ENCODE assay signal across 27 cellular contexts in the genomic region with DNA sequence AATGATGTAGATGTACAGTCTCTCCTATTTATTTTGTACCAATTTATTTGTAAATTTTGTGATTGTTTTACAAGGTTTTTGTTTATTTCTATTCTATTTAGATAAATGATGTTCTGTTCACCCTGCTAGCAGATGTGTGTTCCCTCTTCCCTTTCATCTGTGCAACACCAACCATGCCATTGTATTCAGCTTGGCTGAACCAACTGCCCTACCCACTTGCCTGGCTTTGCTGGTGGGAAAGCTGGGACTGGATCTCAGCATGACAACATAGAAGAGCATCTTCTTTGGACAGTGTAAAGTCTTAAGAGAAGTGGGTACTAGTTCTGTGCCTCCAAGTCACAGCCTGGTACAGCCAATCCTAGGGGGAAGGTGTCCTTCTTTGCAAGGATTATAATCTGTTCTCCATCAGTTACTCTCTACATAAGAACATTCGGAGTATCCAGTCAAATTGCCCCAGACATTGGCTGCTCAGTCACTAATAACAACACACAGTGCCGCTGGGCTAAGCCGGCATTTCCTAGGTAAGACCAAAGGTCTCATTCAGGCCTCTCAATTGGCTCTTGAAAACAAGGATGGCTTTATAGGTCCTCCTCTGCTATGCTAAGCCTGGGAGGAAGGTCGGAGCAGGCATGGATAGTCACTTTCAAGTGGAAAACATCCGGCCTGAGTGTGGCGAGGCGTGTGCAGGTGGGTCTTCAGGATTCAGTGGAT.
DNase-seq lines count a peak whose midpoint lies in the region; FAIRE-seq and TF ChIP-seq lines count a peak whose summit lies in the region.
"Had no signal": no experiment of that assay in that cellular context is flagged by ENCODE, and none has a peak within 500 bp of the region (broad histone marks: within the 10 kb centered on the region; RNA-seq: fewer than 3 reads in every experiment).

No MANE protein-coding gene starts in this region.

- no peak overlapping the region for H3K4me3 ChIP-seq in CD4-positive, alpha-beta memory T cell (ENCODE audit: low read length in 2 of 2)
- H3K4me3 ChIP-seq in ascending aorta (no peak overlapping the region), kidney (ENCODE audit: low read length in 2 of 2) (no peak overlapping the region)
- H3K4me3 ChIP-seq: GM12878, K562, lower lobe of right lung, testis, uterus had no signal

- TF ChIP-seq CTCF in ascending aorta (IDR thresholded peaks at IDR 0.05): no peak
- no peak for TF ChIP-seq CTCF in kidney (IDR thresholded peaks at IDR 0.05; ENCODE audit: borderline replicate concordance, extremely low read depth, insufficient read depth)

- POLR2A ChIA-PET in CD4-positive, alpha-beta memory T cell (lab: Charles Lee; ENCODE audit: partially characterized antibody): interaction anchor here (1.2 kb wide), 1 partner anchor 14 kb away, joined by 3 read pairs; no protein-coding TSS in a partner anchor

- CTCF ChIA-PET in CD4-positive, alpha-beta memory T cell (lab: Charles Lee; ENCODE audit: partially characterized antibody): interaction anchor here (0.9 kb wide), 1 partner anchor 13 kb away, joined by 3 read pairs; no protein-coding TSS in a partner anchor

- H3K27ac ChIP-seq in CD4-positive, alpha-beta memory T cell (ENCODE audit: low read depth, low read length): no peak overlapping the region
- H3K27ac ChIP-seq in ascending aorta (peak overlapping the region; percentile 34 to 80), kidney (ENCODE audit: low read depth in 2 of 2, low read length in 2 of 2) (no peak overlapping the region)
- H3K27ac ChIP-seq: lower lobe of right lung, testis, uterus, WERI-Rb-1 had no signal

- H3K27ac Mint-ChIP-seq in CD4-positive, alpha-beta memory T cell: peak overlapping the region in 4 of 7 donors; percentile 21 to 53 (median 32)
- H3K27ac Mint-ChIP-seq in immature natural killer cell: peak overlapping the region in 4 of 6 donors; percentile 20 to 86 (median 64)
- H3K27ac Mint-ChIP-seq: activated naive CD4-positive, alpha-beta T cell treated with anti-CD3 and anti-CD28 coated beads, Interleukin-2, amount 10 ng/mL, durations not matched to agents 7 days and 5 days; stimulated activated naive B cell treated with anti-CD40 and anti-IgM and Interleukin-4, amounts not matched to agents 10 μg/mL and 1 μg/mL and 100 μg/mL, for 72 hours had no signal

- H3K9me3 ChIP-seq in CD4-positive, alpha-beta memory T cell (ENCODE audit: control insufficient read depth in 1 of 2, low read length in 2 of 2): no peaks in the 10 kb centered on the region
- H3K9me3 ChIP-seq in ascending aorta: no peaks in the 10 kb centered on the region
- H3K9me3 ChIP-seq in kidney (ENCODE audit: control insufficient read depth in 1 of 2, low read length in 2 of 2): no peaks in the 10 kb centered on the region
- H3K9me3 ChIP-seq: lower lobe of right lung, testis, uterus had no signal

- H3K9me3 Mint-ChIP-seq in CD4-positive, alpha-beta memory T cell: no peaks in the 10 kb centered on the region
- H3K9me3 Mint-ChIP-seq in immature natural killer cell: no peaks in the 10 kb centered on the region
- H3K9me3 Mint-ChIP-seq: activated CD4-positive, alpha-beta T cell treated with anti-CD3 and anti-CD28 coated beads, Interleukin-2, amount 10 ng/mL, durations not matched to agents 24 days and 14 days; activated naive CD4-positive, alpha-beta T cell treated with anti-CD3 and anti-CD28 coated beads, Interleukin-2, amount 10 ng/mL, durations not matched to agents 7 days and 5 days; stimulated activated naive B cell treated with anti-CD40 and anti-IgM and Interleukin-4, amounts not matched to agents 10 μg/mL and 1 μg/mL and 100 μg/mL, for 72 hours had no signal

- H3K27me3 Mint-ChIP-seq in CD4-positive, alpha-beta memory T cell: no peaks in the 10 kb centered on the region
- peaks cover 2 to 3% (median 2%) of the 10 kb centered on the region in 3 donors for H3K27me3 Mint-ChIP-seq in immature natural killer cell (ENCODE audit: low read depth in 3 of 3)
- H3K27me3 Mint-ChIP-seq: activated CD4-positive, alpha-beta T cell treated with anti-CD3 and anti-CD28 coated beads, Interleukin-2, amount 10 ng/mL, durations not matched to agents 24 days and 14 days; activated naive CD4-positive, alpha-beta T cell treated with anti-CD3 and anti-CD28 coated beads, Interleukin-2, amount 10 ng/mL, durations not matched to agents 7 days and 5 days; stimulated activated naive B cell treated with anti-CD40 and anti-IgM and Interleukin-4, amounts not matched to agents 10 μg/mL and 1 μg/mL and 100 μg/mL, for 72 hours had no signal

- H3K4me3 Mint-ChIP-seq in CD4-positive, alpha-beta memory T cell: no peak overlapping the region
- no peak overlapping the region for H3K4me3 Mint-ChIP-seq in immature natural killer cell
- H3K4me3 Mint-ChIP-seq: activated CD4-positive, alpha-beta T cell treated with anti-CD3 and anti-CD28 coated beads, Interleukin-2, amount 10 ng/mL, durations not matched to agents 24 days and 14 days; activated naive CD4-positive, alpha-beta T cell treated with anti-CD3 and anti-CD28 coated beads, Interleukin-2, amount 10 ng/mL, durations not matched to agents 7 days and 5 days; stimulated activated naive B cell treated with anti-CD40 and anti-IgM and Interleukin-4, amounts not matched to agents 10 μg/mL and 1 μg/mL and 100 μg/mL, for 72 hours had no signal

- H3K36me3 Mint-ChIP-seq in CD4-positive, alpha-beta memory T cell: peaks cover 26 to 44% of the 10 kb centered on the region in 2 donors
- peaks cover 2 to 34% (median 6%) of the 10 kb centered on the region in 3 donors for H3K36me3 Mint-ChIP-seq in immature natural killer cell

- no peaks in the 10 kb centered on the region for H3K4me1 Mint-ChIP-seq in CD4-positive, alpha-beta memory T cell
- H3K4me1 Mint-ChIP-seq in immature natural killer cell: no peaks in the 10 kb centered on the region
- H3K4me1 Mint-ChIP-seq: activated CD4-positive, alpha-beta T cell treated with anti-CD3 and anti-CD28 coated beads, Interleukin-2, amount 10 ng/mL, durations not matched to agents 24 days and 14 days; activated naive CD4-positive, alpha-beta T cell treated with anti-CD3 and anti-CD28 coated beads, Interleukin-2, amount 10 ng/mL, durations not matched to agents 7 days and 5 days had no signal

- no peak for DNase-seq in CD4-positive, alpha-beta memory T cell
- DNase-seq in ascending aorta (ENCODE audit: low spot score in 2 of 2) (no peak), immature natural killer cell (no peak), putamen (ENCODE audit: low spot score) (peak; percentile 52), cortex of kidney (lab: John Stamatoyannopoulos, UW) (no peak), NOMO-1 (lab: John Stamatoyannopoulos, UW; ENCODE audit: unreplicated experiment in 2 of 2) (no peak), kidney (no peak), HCEC 1CT (no peak)
- DNase-seq: activated CD4-positive, alpha-beta T cell treated with anti-CD3 and anti-CD28 coated beads, Interleukin-2, amount 10 ng/mL, durations not matched to agents 24 days and 14 days; activated naive CD4-positive, alpha-beta T cell treated with anti-CD3 and anti-CD28 coated beads, Interleukin-2, amount 10 ng/mL, durations not matched to agents 7 days and 5 days; activated T-cell treated with anti-CD3 and anti-CD28 coated beads, Interleukin-2, amount 50 U/mL, for 1 hour; lower lobe of right lung; NCI-H1092 treated with DMSO at 0.1 percent for 48 hours; NCI-H1930; NCI-H524; SHP77; stimulated activated CD4-positive, alpha-beta T cell treated with anti-CD3 and anti-CD28 coated beads, Interleukin-4, amount 100 ng/mL, for 4 hours; stimulated activated naive B cell treated with anti-CD40 and anti-IgM and Interleukin-4, amounts not matched to agents 10 μg/mL and 1 μg/mL and 100 μg/mL, for 72 hours; T-helper 9 cell; testis; uterus; WERI-Rb-1 had no signal

- H3K36me3 ChIP-seq in CD4-positive, alpha-beta memory T cell (ENCODE audit: insufficient read depth, low read length): peaks cover 8% of the 10 kb centered on the region
- peaks cover 9 to 40% of the 10 kb centered on the region in 2 donors for H3K36me3 ChIP-seq in ascending aorta
- peaks cover 19 to 30% of the 10 kb centered on the region in 2 donors for H3K36me3 ChIP-seq in kidney (ENCODE audit: control insufficient read depth in 1 of 2, insufficient read depth in 2 of 2, low read length in 2 of 2)
- H3K36me3 ChIP-seq: uterus had no signal

- H3K9ac ChIP-seq in kidney (ENCODE audit: low read length in 2 of 2): no peak overlapping the region

- H3K4me1 ChIP-seq in CD4-positive, alpha-beta memory T cell (ENCODE audit: insufficient read depth, low read length): no peaks in the 10 kb centered on the region
- H3K4me1 ChIP-seq in ascending aorta: peaks cover 0 to 23% of the 10 kb centered on the region in 2 donors
- H3K4me1 ChIP-seq in kidney (ENCODE audit: control insufficient read depth in 1 of 2, insufficient read depth in 1 of 2, low read depth in 1 of 2, low read length in 2 of 2): peaks cover 0 to 5% of the 10 kb centered on the region in 2 donors
- H3K4me1 ChIP-seq: lower lobe of right lung, testis, uterus had no signal

- no peaks in the 10 kb centered on the region for H3K27me3 ChIP-seq in CD4-positive, alpha-beta memory T cell (ENCODE audit: insufficient read depth, low read length)
- no peaks in the 10 kb centered on the region for H3K27me3 ChIP-seq in ascending aorta
- H3K27me3 ChIP-seq: testis, uterus had no signal

- intact Hi-C loops in CD4-positive, alpha-beta memory T cell (cut with micrococcal nuclease): no loop called here
- intact Hi-C loops in ascending aorta (cut with DNase I) (no loop called here), kidney (cut with DNase I) (no loop called here)

- no peak for FAIRE-seq in kidney (lab: Jason Lieb, UNC)
- FAIRE-seq: endothelial cell of umbilical vein, GM12878, H54, islet of Langerhans, K562 had no signal

Comparison
In these comparisons a context has a peak if more than half of its experiments do, and no peak if none do; other contexts are left out.
1. H3K27ac ChIP-seq: peak in ascending aorta (2 of 2); none in CD4-positive, alpha-beta memory T cell (single experiment) and kidney (0 of 2).